In the genomic region with DNA sequence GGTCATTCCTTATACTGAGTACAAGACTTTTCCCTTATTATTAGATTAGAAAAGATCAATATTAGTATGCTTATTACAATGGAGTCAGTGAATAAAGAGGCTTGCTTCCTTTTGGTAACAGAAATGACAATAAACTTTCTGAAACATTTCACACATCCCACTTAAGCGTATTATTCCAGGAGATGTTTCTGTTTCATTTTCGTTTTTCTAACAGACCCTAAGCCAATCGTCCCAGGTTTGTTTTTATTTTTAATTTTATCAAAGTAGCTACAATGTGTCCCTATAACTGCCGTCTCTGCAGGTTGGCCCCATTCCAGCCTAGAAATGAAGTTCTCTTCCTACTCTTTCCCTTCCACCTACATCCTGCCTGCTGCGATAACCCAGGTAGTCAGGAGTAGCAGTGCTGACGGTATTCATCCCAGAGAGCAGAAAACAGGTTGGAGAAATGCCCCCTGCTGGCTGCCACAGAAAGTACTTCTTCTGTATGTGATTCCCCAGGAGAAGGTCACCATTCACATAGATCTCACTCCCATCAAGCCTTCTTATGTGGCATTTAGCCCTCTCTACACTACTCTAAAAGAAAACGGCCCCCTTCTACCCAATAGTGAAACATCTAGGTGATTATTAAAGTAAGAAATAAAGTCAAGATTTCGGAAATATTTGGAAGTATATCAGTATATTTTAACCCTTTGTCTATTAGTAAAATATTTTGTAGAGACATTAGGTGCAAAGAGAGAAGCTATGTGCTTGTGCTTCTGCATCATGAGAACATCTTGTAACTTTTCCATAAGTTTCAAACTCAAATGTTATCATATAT, we compare ENCODE assay signal across 8 cellular contexts. TPM values are rescaled to one million over a fixed set of nuclear protein-coding genes. Genes with fewer than 3 reads are reported as not detected.
DNase-seq lines count a peak whose midpoint lies in the region; ATAC-seq and TF ChIP-seq lines count a peak whose summit lies in the region.

No MANE protein-coding gene starts in this region.

- TF ChIP-seq CTCF in transverse colon (IDR thresholded peaks at IDR 0.05), result peak; percentile 71 to 86 (median 74)

- no peak for TF ChIP-seq POLR2A in transverse colon (IDR thresholded peaks at IDR 0.05)

- H3K36me3 ChIP-seq in SJCRH30 (no peaks in the 10 kb centered on the region), transverse colon (no peaks in the 10 kb centered on the region)

- H3K36me3 Mint-ChIP-seq in IgD-negative memory B cell, result no peaks in the 10 kb centered on the region

- peak; percentile 92 for ATAC-seq in GM21447 (IDR thresholded peaks at IDR 0.05; ENCODE audit: unreplicated experiment)

- no peaks in the 10 kb centered on the region; the same call in 1 of the 2 replicates for H3K9me3 ChIP-seq in SJCRH30 (replicated peaks)
- H3K9me3 ChIP-seq in transverse colon, result no peaks in the 10 kb centered on the region

- peaks cover 10% of the 10 kb centered on the region for H3K4me1 ChIP-seq in SJCRH30
- H3K4me1 ChIP-seq in transverse colon, result peaks cover 0 to 8% (median 1%) of the 10 kb centered on the region in 4 donors

- H3K9me3 Mint-ChIP-seq in IgD-negative memory B cell, result no peaks in the 10 kb centered on the region

- H3K27ac Mint-ChIP-seq in IgD-negative memory B cell, result peak overlapping the region in 1 of 3 donors; percentile 83

- H3K27me3 Mint-ChIP-seq in IgD-negative memory B cell, result no peaks in the 10 kb centered on the region

- H3K4me3 ChIP-seq in SJCRH30 (no peak overlapping the region), transverse colon (peak overlapping the region; percentile 25 to 52 (median 41))

- H3K27me3 ChIP-seq in SJCRH30, result no peaks in the 10 kb centered on the region
- peaks cover 5% of the 10 kb centered on the region for H3K27me3 ChIP-seq in transverse colon

- TF ChIP-seq EP300 in transverse colon (IDR thresholded peaks at IDR 0.05; ENCODE audit: low read depth), result no peak

- DNase-seq in DMS153 treated with DMSO at 0.1 percent for 48 hours (lab: John Stamatoyannopoulos, UW; ENCODE audit: unreplicated experiment) (peak; percentile 79), SJCRH30 (peak; percentile 50 to 68), glomerular endothelial cell (ENCODE audit: extremely low read depth, low read depth, low spot score) (peak; percentile 63), posterior cingulate gyrus (peak; percentile 37 to 93 (median 69)), transverse colon (peak; percentile 88)
- peak; percentile 75 for DNase-seq in activated naive CD4-positive, alpha-beta T cell treated with Interleukin-2 at 50 U/mL for 16 hours

- peaks cover 8 to 12% (median 9%) of the 10 kb centered on the region in 3 donors for H3K4me1 Mint-ChIP-seq in IgD-negative memory B cell

- peak overlapping the region; percentile 69 to 99 (median 94) for H3K4me3 Mint-ChIP-seq in IgD-negative memory B cell

- in situ Hi-C loops in transverse colon (cut with MboI; ENCODE audit: low pct_ligation_motif_present in 1 of 4, low pct_unique_long_range_greater_than_20kb in 1 of 4, low sequenced_read_pairs in 3 of 4), result loop anchor here (5.0 to 25.0 kb wide), 5 partner anchors 179 to 1104 kb away; no protein-coding TSS in a partner anchor

- intact Hi-C loops in posterior cingulate gyrus (cut with DNase I) (loop anchor here (10.0 kb wide), 1 partner anchor 322 kb away; the partner anchor contains the start of gene ELOVL6), transverse colon (cut with DNase I; ENCODE audit: low total_unique reads) (loop anchor here (5.0 kb wide), 1 partner anchor 519 kb away; no protein-coding TSS in a partner anchor)

- WGBS in transverse colon (ENCODE audit: low coverage in 1 of 2), 2 donors, result 3 to 13% methylated on average over 7 to 8 of the region's 8 CpGs

- H3K27ac ChIP-seq in SJCRH30 (no peak overlapping the region), transverse colon (peak overlapping the region; percentile 27 to 73 (median 53))

RNA-seq across cellular contexts. Expression of gene ENPEP, which starts 40.4 kb away (rescaled TPM):
- polyA plus RNA-seq in IgD-negative memory B cell, result not detected
- total RNA-seq in SJCRH30 (2014; rRNA removed; shearing (Covaris generic)), result 0.56 and 1.2 TPM in 2 replicates
- total RNA-seq in glomerular endothelial cell (0.99 and 3.0 TPM in 2 replicates), transverse colon (1 to 10 TPM in 3 of 4 donors, under 1 TPM in 1; 0.80 to 6.2 (median 1.5) TPM)
